8 cellular contexts compared by ENCODE assay signal in the genomic region with DNA sequence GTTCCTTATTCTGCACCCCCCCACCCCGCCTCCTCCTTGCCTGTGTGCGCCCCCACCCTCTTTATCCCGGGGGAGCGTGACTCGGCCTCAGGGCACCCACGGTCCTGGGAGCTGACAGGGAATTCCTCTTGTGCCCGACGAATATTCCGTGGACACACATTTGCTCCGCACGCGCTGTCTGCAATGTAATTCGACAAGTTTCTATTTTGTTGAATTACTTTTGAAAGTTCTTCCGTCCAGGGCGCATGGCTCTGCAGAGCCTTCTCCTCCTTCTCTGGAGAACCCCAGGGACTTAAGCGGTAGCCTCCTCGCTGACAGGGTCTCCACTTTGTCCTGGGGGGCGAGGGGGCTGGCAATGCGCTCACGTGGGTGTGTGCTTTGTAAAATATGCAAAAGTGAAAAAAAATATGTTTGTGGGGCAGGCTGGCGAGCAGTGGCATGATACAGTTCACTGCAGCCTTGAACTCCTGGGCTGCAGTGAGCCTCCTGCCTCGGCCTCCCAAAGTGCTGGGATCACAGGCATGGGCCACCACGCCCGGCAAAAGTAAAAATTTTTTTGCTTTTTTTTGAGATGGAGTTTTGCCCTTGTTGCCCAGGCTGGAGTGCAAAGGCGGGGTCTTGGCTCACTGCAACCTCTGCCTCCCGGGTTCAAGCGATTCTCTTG. TPM values are rescaled to one million over a fixed set of nuclear protein-coding genes. Genes with fewer than 3 reads are reported as not detected.
DNase-seq lines count a peak whose midpoint lies in the region; ATAC-seq and TF ChIP-seq lines count a peak whose summit lies in the region.

No MANE protein-coding gene starts in this region.

- DNase-seq in stimulated activated naive CD8-positive, alpha-beta T cell treated with anti-CD3 and anti-CD28 coated beads, Interleukin-15, Interleukin-2, amounts not matched to agents 100 U/mL and 50 U/mL, for 24 hours: no peak
- DNase-seq in MCF 10A (ENCODE audit: unreplicated experiment) (no peak), mesothelial cell of epicardium (ENCODE audit: low spot score in 2 of 2, unreplicated experiment in 2 of 2) (peak in 1 of 2 experiments; percentile 51), aorta (no peak), DMS 273 (lab: John Stamatoyannopoulos, UW; ENCODE audit: unreplicated experiment) (no peak), cerebellum (ENCODE audit: low spot score) (no peak)

- peak overlapping the region in 1 of 2 donors; percentile 25 for H3K27ac ChIP-seq in aorta (ENCODE audit: low read depth in 1 of 2, low read length in 2 of 2)

- H3K36me3 Mint-ChIP-seq in stimulated activated naive CD8-positive, alpha-beta T cell treated with anti-CD3 and anti-CD28 coated beads, Interleukin-15, Interleukin-2, amounts not matched to agents 100 ng/mL and 50 ng/mL, for 24 hours (ENCODE audit: low read depth): peaks cover 30% of the 10 kb centered on the region
- H3K36me3 Mint-ChIP-seq in MCF 10A (ENCODE audit: insufficient read depth, unreplicated experiment): peaks cover 5% of the 10 kb centered on the region
- no peaks in the 10 kb centered on the region for H3K36me3 Mint-ChIP-seq in mesothelial cell of epicardium

- peak overlapping the region; percentile 82 for H3K4me3 Mint-ChIP-seq in stimulated activated naive CD8-positive, alpha-beta T cell treated with anti-CD3 and anti-CD28 coated beads, Interleukin-15, Interleukin-2, amounts not matched to agents 100 ng/mL and 50 ng/mL, for 24 hours
- H3K4me3 Mint-ChIP-seq in MCF 10A (ENCODE audit: unreplicated experiment) (peak overlapping the region; percentile 84), mesothelial cell of epicardium (peak overlapping the region; percentile 74)

- H3K9me3 Mint-ChIP-seq in stimulated activated naive CD8-positive, alpha-beta T cell treated with anti-CD3 and anti-CD28 coated beads, Interleukin-15, Interleukin-2, amounts not matched to agents 100 ng/mL and 50 ng/mL, for 24 hours: no peaks in the 10 kb centered on the region
- H3K9me3 Mint-ChIP-seq in MCF 10A (ENCODE audit: unreplicated experiment): no peaks in the 10 kb centered on the region
- no peaks in the 10 kb centered on the region for H3K9me3 Mint-ChIP-seq in mesothelial cell of epicardium

- peak overlapping the region; percentile 61 for H3K27ac Mint-ChIP-seq in stimulated activated naive CD8-positive, alpha-beta T cell treated with anti-CD3 and anti-CD28 coated beads, Interleukin-15, Interleukin-2, amounts not matched to agents 100 ng/mL and 50 ng/mL, for 24 hours
- H3K27ac Mint-ChIP-seq in MCF 10A (ENCODE audit: low read depth, unreplicated experiment) (no peak overlapping the region), mesothelial cell of epicardium (peak overlapping the region; percentile 69)

- 20 to 21% methylated on average over 27 of the region's 27 CpGs for WGBS in aorta, 2 donors

- BruUV-seq in MCF 10A (replicated peaks; lab: Mats Ljungman, UMichigan): TSS peak; percentile 63

- intact Hi-C loops in MCF 10A (cut with micrococcal nuclease): no loop called here
- intact Hi-C loops in aorta (cut with DNase I): loop anchor here in 1 of 2 donors (5.0 kb wide), 1 partner anchor 96 kb away; no protein-coding TSS in a partner anchor

- peaks cover 35% of the 10 kb centered on the region for H3K4me1 Mint-ChIP-seq in stimulated activated naive CD8-positive, alpha-beta T cell treated with anti-CD3 and anti-CD28 coated beads, Interleukin-15, Interleukin-2, amounts not matched to agents 100 ng/mL and 50 ng/mL, for 24 hours (ENCODE audit: low read depth)
- H3K4me1 Mint-ChIP-seq in MCF 10A (ENCODE audit: insufficient read depth, unreplicated experiment) (peaks cover 24% of the 10 kb centered on the region), mesothelial cell of epicardium (peaks cover 39% of the 10 kb centered on the region)

- H3K27me3 ChIP-seq in aorta (ENCODE audit: control insufficient read depth in 1 of 2, insufficient read depth in 2 of 2, low read length in 1 of 2): no peaks in the 10 kb centered on the region

- TF ChIP-seq CTCF in MCF 10A (IDR thresholded peaks at IDR 0.05; ENCODE audit: unreplicated experiment) (no peak), mesothelial cell of epicardium (IDR thresholded peaks at IDR 0.05; ENCODE audit: unreplicated experiment) (no peak)

- CTCF ChIA-PET in MCF 10A (lab: Yijun Ruan, JAX): interaction anchor here (0.6 to 5.8 kb wide), 5 partner anchors 10 to 311 kb away, joined by 3 to 28 read pairs (median 5); no protein-coding TSS in a partner anchor

- peak overlapping the region; percentile 55 to 74 for H3K4me3 ChIP-seq in aorta (ENCODE audit: low read length in 2 of 2)

- no peaks in the 10 kb centered on the region for H3K27me3 Mint-ChIP-seq in stimulated activated naive CD8-positive, alpha-beta T cell treated with anti-CD3 and anti-CD28 coated beads, Interleukin-15, Interleukin-2, amounts not matched to agents 100 ng/mL and 50 ng/mL, for 24 hours
- H3K27me3 Mint-ChIP-seq in MCF 10A (ENCODE audit: insufficient read depth, unreplicated experiment) (peaks cover 18% of the 10 kb centered on the region), mesothelial cell of epicardium (ENCODE audit: low read depth) (no peaks in the 10 kb centered on the region)

- no peak for ATAC-seq in stimulated activated naive CD8-positive, alpha-beta T cell treated with anti-CD3 and anti-CD28 coated beads, Interleukin-15, Interleukin-2, amounts not matched to agents 100 U/mL and 50 U/mL, for 24 hours
- ATAC-seq in aorta (ENCODE audit: low FRiP score) (no peak), HG03378 (IDR thresholded peaks at IDR 0.05; ENCODE audit: unreplicated experiment) (no peak)

- no peaks in the 10 kb centered on the region for H3K4me1 ChIP-seq in aorta (ENCODE audit: control insufficient read depth in 1 of 2, insufficient read depth in 2 of 2, low read length in 2 of 2)

- no peaks in the 10 kb centered on the region for H3K9me3 ChIP-seq in aorta (ENCODE audit: control insufficient read depth, low read length)

- POLR2A ChIA-PET in MCF 10A (lab: Yijun Ruan, JAX): interaction anchor here (0.6 to 2.0 kb wide), 7 partner anchors 10 to 956 kb away, joined by 3 to 10 read pairs (median 3); no protein-coding TSS in a partner anchor

- H3K36me3 ChIP-seq in aorta (ENCODE audit: control insufficient read depth in 1 of 2, insufficient read depth in 2 of 2, low read length in 1 of 2): no peaks in the 10 kb centered on the region

RNA-seq across cellular contexts. Expression of a gene that starts 0.6 kb away (rescaled TPM):
- total RNA-seq in MCF 10A (2022) (254 and 339 TPM in 2 replicates), mesothelial cell of epicardium (201 to 210 TPM (median 208 TPM) in 3 replicates), aorta (100 to 1,000 TPM; 118 to 128 TPM), cerebellum (81.5 TPM)
- 10 to 100 TPM; 89.4 to 92.2 TPM for polyA plus RNA-seq in aorta
